ENCODE assay signal across 21 cellular contexts in genomic region chr11:35463211-35463810, GRCh38. TPM values are rescaled to one million over a fixed set of nuclear protein-coding genes. Genes with fewer than 3 reads are reported as not detected.
"Had no signal": no experiment of that assay in that cellular context is flagged by ENCODE, and none has a peak within 500 bp of the region (broad histone marks: within the 10 kb centered on the region; RNA-seq: fewer than 3 reads in every experiment).

No MANE protein-coding gene starts in this region.

- H3K9me3 Mint-ChIP-seq: activated CD4-positive, alpha-beta memory T cell treated with anti-CD3 and anti-CD28 coated beads, Interleukin-2, amount 10 ng/mL, durations not matched to agents 7 days and 5 days; activated naive CD8-positive, alpha-beta T cell treated with anti-CD3 and anti-CD28 coated beads for 36 hours; mesothelial cell of epicardium; nephron progenitor cell; stimulated activated naive B cell treated with anti-CD40 and anti-IgM and Interleukin-4, amounts not matched to agents 10 μg/mL and 1 μg/mL and 100 μg/mL, for 72 hours; T-helper 2 cell treated with Interferon-gamma antibody and Interleukin-4, amounts not matched to agents 5 μg/mL and 100 μg/mL, for 36 hours had no signal

- H3K27me3 ChIP-seq: body of pancreas, pancreas, spleen, thyroid gland had no signal

- H3K9me3 ChIP-seq: body of pancreas, lower lobe of right lung, pancreas, spleen, thyroid gland had no signal

- H3K4me1 ChIP-seq: body of pancreas, lower lobe of right lung, pancreas, spleen, thyroid gland had no signal

- H3K4me1 Mint-ChIP-seq: activated CD4-positive, alpha-beta memory T cell treated with anti-CD3 and anti-CD28 coated beads, Interleukin-2, amount 10 ng/mL, durations not matched to agents 7 days and 5 days; activated CD4-positive, alpha-beta T cell treated with anti-CD3 and anti-CD28 coated beads for 36 hours; activated CD8-positive, alpha-beta memory T cell treated with anti-CD3 and anti-CD28 coated beads, Interleukin-2, amount 10 ng/mL, durations not matched to agents 7 days and 5 days; activated naive CD8-positive, alpha-beta T cell treated with anti-CD3 and anti-CD28 coated beads for 36 hours; nephron progenitor cell; stimulated activated naive B cell treated with anti-CD40 and anti-IgM and Interleukin-4, amounts not matched to agents 10 μg/mL and 1 μg/mL and 100 μg/mL, for 72 hours had no signal

- H3K4me3 Mint-ChIP-seq: activated CD4-positive, alpha-beta memory T cell treated with anti-CD3 and anti-CD28 coated beads, Interleukin-2, amount 10 ng/mL, durations not matched to agents 7 days and 5 days; activated CD4-positive, alpha-beta T cell treated with anti-CD3 and anti-CD28 coated beads for 36 hours; activated CD8-positive, alpha-beta memory T cell treated with anti-CD3 and anti-CD28 coated beads, Interleukin-2, amount 10 ng/mL, durations not matched to agents 7 days and 5 days; activated naive CD8-positive, alpha-beta T cell treated with anti-CD3 and anti-CD28 coated beads for 36 hours; mesothelial cell of epicardium; nephron progenitor cell; stimulated activated naive B cell treated with anti-CD40 and anti-IgM and Interleukin-4, amounts not matched to agents 10 μg/mL and 1 μg/mL and 100 μg/mL, for 72 hours; T-helper 2 cell treated with Interferon-gamma antibody and Interleukin-4, amounts not matched to agents 5 μg/mL and 100 μg/mL, for 36 hours had no signal

- H3K36me3 ChIP-seq: lower lobe of right lung, pancreas, spleen, thyroid gland had no signal

- H3K4me3 ChIP-seq: body of pancreas, lower lobe of right lung, pancreas, SK-N-MC, spleen, thyroid gland had no signal

- DNase-seq: activated CD4-positive, alpha-beta memory T cell treated with anti-CD3 and anti-CD28 coated beads, Interleukin-2, amount 10 ng/mL, durations not matched to agents 7 days and 5 days; activated CD4-positive, alpha-beta T cell treated with anti-CD3 and anti-CD28 coated beads for 36 hours; activated CD8-positive, alpha-beta memory T cell treated with anti-CD3 and anti-CD28 coated beads, Interleukin-2, amount 10 ng/mL, durations not matched to agents 7 days and 5 days; activated naive CD4-positive, alpha-beta T cell; activated naive CD8-positive, alpha-beta T cell treated with anti-CD3 and anti-CD28 coated beads for 36 hours; amniotic stem cell; body of pancreas; central memory CD4-positive, alpha-beta T cell; cortex of kidney; effector CD8-positive, alpha-beta T cell; foreskin fibroblast; lower lobe of right lung; nephron progenitor cell; pancreas; retina; spleen; stimulated activated naive B cell treated with anti-CD40 and anti-IgM and Interleukin-4, amounts not matched to agents 10 μg/mL and 1 μg/mL and 100 μg/mL, for 72 hours; thyroid gland had no signal

- H3K36me3 Mint-ChIP-seq: activated CD8-positive, alpha-beta memory T cell treated with anti-CD3 and anti-CD28 coated beads, Interleukin-2, amount 10 ng/mL, durations not matched to agents 7 days and 5 days; activated naive CD8-positive, alpha-beta T cell treated with anti-CD3 and anti-CD28 coated beads for 36 hours; stimulated activated naive B cell treated with anti-CD40 and anti-IgM and Interleukin-4, amounts not matched to agents 10 μg/mL and 1 μg/mL and 100 μg/mL, for 72 hours had no signal

- H3K27ac Mint-ChIP-seq: activated CD4-positive, alpha-beta memory T cell treated with anti-CD3 and anti-CD28 coated beads, Interleukin-2, amount 10 ng/mL, durations not matched to agents 7 days and 5 days; activated CD4-positive, alpha-beta T cell treated with anti-CD3 and anti-CD28 coated beads for 36 hours; activated CD8-positive, alpha-beta memory T cell treated with anti-CD3 and anti-CD28 coated beads, Interleukin-2, amount 10 ng/mL, durations not matched to agents 7 days and 5 days; activated naive CD8-positive, alpha-beta T cell treated with anti-CD3 and anti-CD28 coated beads for 36 hours; mesothelial cell of epicardium; nephron progenitor cell; stimulated activated naive B cell treated with anti-CD40 and anti-IgM and Interleukin-4, amounts not matched to agents 10 μg/mL and 1 μg/mL and 100 μg/mL, for 72 hours; T-helper 2 cell treated with Interferon-gamma antibody and Interleukin-4, amounts not matched to agents 5 μg/mL and 100 μg/mL, for 36 hours had no signal

RNA-seq across cellular contexts. Expression of gene SLC1A2, which starts 44.0 kb away (rescaled TPM):
- total RNA-seq: activated CD4-positive, alpha-beta memory T cell treated with anti-CD3 and anti-CD28 coated beads, Interleukin-2, amount 10 ng/mL, durations not matched to agents 7 days and 5 days; activated CD4-positive, alpha-beta T cell treated with anti-CD3 and anti-CD28 coated beads for 36 hours; activated CD8-positive, alpha-beta memory T cell treated with anti-CD3 and anti-CD28 coated beads, Interleukin-2, amount 10 ng/mL, durations not matched to agents 7 days and 5 days had no signal
